1 cellular context compared by ENCODE assay signal in the genomic region with DNA sequence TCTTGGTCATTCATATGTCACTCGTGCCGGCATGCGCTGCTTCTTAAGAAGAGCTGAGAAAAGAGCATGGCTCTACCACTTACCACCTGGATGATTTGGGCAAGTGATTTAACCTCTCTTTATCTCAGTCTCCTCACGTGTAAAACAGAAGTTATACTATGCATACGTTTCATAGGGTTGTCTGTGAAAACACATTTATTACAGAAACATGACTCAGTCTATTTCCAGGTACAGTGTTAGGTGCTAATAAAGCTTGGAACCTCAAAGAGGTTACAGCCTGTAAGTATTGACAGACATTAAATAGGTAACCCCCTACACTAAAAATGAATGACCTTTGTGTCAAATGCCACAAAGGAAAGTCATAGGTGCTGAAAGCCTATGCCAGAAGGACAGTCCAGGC.
A peak's percentile ranks its signal among the peaks of the same experiment; 100 is the strongest.
TF ChIP-seq lines count a peak whose summit lies in the region.

No MANE protein-coding gene starts in this region.

TF ChIP-seq in K562, 482 proteins besides CTCF, POLR2A, EP300 and RAD21:
- TF ChIP-seq ZNF512 (tag; IDR thresholded peaks at IDR 0.05) (no peak), ZNF253 (CRISPR knock-in tag; conservative IDR thresholded peaks at IDR 0.05) (no peak), ZBTB40 (IDR thresholded peaks at IDR 0.05) (peak; percentile 46; the same call in 1 of the 2 replicates), ZBTB40 (CRISPR knock-in tag; IDR thresholded peaks at IDR 0.05) (no peak), CBX5 (IDR thresholded peaks at IDR 0.05; ENCODE audit: borderline replicate concordance, low read depth) (no peak), HNRNPH1 (optimal IDR thresholded peaks at IDR 0.05; ENCODE audit: low read depth, low read length) (no peak)
